30 cellular contexts compared by ENCODE assay signal in the genomic region with DNA sequence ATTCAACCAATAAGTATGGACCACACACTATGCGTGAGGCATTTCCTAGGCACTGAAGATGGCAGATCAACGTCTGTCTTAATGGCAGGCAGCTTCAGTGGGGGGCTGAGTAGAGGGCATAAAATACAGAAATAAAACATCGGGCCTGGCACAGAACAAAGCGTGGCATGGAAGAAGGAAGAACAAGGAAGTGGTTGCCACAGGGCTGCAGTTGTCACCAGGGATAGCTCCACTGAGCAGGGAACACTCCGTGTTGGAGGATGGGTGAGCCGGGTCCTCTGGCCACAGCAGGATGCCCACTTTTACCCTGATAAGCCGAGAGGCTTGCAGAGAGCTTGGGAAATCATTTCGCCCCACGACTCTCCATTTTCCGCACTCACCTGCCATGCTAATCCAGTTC. TPM values are rescaled to one million over a fixed set of nuclear protein-coding genes. Genes with fewer than 3 reads are reported as not detected.
"Had no signal": no experiment of that assay in that cellular context is flagged by ENCODE, and none has a peak within 500 bp of the region (broad histone marks: within the 10 kb centered on the region; RNA-seq: fewer than 3 reads in every experiment).

No MANE protein-coding gene starts in this region.

- H3K36me3 Mint-ChIP-seq: naive B cell had no signal

- DNase-seq: activated B cell treated with CpG ODN at 0.5 μM for 24 hours; activated CD4-positive, alpha-beta T cell treated with anti-CD3 and anti-CD28 coated beads, Interleukin-2, amount 50 U/mL, for 4 hours; activated CD8-positive, alpha-beta memory T cell treated with anti-CD3 and anti-CD28 coated beads, Interleukin-2, amount 50 U/mL, for 4 hours; activated gamma-delta T cell; activated naive CD4-positive, alpha-beta T cell treated with anti-CD3 and anti-CD28 coated beads, Interleukin-2, amount 50 U/mL, for 16 hours; activated naive CD8-positive, alpha-beta T cell treated with anti-CD3 and anti-CD28 coated beads, Interleukin-2, amount 50 U/mL, for 24 hours; activated T-cell treated with anti-CD3 and anti-CD28 coated beads, Interleukin-2, amount 50 U/mL, for 24 hours; amygdala; effector memory CD4-positive, alpha-beta T cell; kidney; left colon; naive B cell; occipital lobe; right cardiac atrium; stimulated activated naive CD4-positive, alpha-beta T cell; tibial artery; upper lobe of right lung had no signal

- ATAC-seq: activated naive CD8-positive, alpha-beta T cell treated with anti-CD3 and anti-CD28 coated beads, Interleukin-2, amount 50 U/mL, for 24 hours; gastroesophageal sphincter; left colon; right cardiac atrium; upper lobe of right lung had no signal

- H3K4me3 Mint-ChIP-seq: activated B cell treated with CpG ODN at 0.5 μM for 24 hours; activated naive CD8-positive, alpha-beta T cell treated with anti-CD3 and anti-CD28 coated beads, Interleukin-2, amount 50 U/mL, for 24 hours; activated T-cell treated with anti-CD3 and anti-CD28 coated beads, Interleukin-2, amount 50 U/mL, for 24 hours; mesothelial cell of epicardium; neural progenitor cell; T-helper 2 cell treated with Interferon-gamma antibody and Interleukin-4, amounts not matched to agents 5 μg/mL and 100 μg/mL, for 36 hours had no signal

- H3K9me3 ChIP-seq: gastroesophageal sphincter, suprapubic skin, tibial artery, upper lobe of right lung had no signal

- H3K4me3 ChIP-seq: gastroesophageal sphincter, hepatocyte, neural progenitor cell, suprapubic skin, tibial artery, upper lobe of right lung had no signal

- H3K27ac Mint-ChIP-seq: activated B cell treated with CpG ODN at 0.5 μM for 24 hours; activated naive CD8-positive, alpha-beta T cell treated with anti-CD3 and anti-CD28 coated beads, Interleukin-2, amount 50 U/mL, for 24 hours; mesothelial cell of epicardium; neural progenitor cell had no signal

- H3K27me3 Mint-ChIP-seq: activated B cell treated with CpG ODN at 0.5 μM for 24 hours; activated naive CD8-positive, alpha-beta T cell treated with anti-CD3 and anti-CD28 coated beads, Interleukin-2, amount 50 U/mL, for 24 hours; activated T-cell treated with anti-CD3 and anti-CD28 coated beads, Interleukin-2, amount 50 U/mL, for 24 hours; naive B cell had no signal

- H3K36me3 ChIP-seq: neural progenitor cell, suprapubic skin, upper lobe of right lung had no signal

- H3K27ac ChIP-seq: gastroesophageal sphincter, hepatocyte, neural progenitor cell, parathyroid adenoma, suprapubic skin, tibial artery, upper lobe of right lung had no signal

- H3K27me3 ChIP-seq: gastroesophageal sphincter, hepatocyte, neural progenitor cell, suprapubic skin, tibial artery, upper lobe of right lung had no signal

- H3K9me3 Mint-ChIP-seq: activated B cell treated with CpG ODN at 0.5 μM for 24 hours; activated naive CD8-positive, alpha-beta T cell treated with anti-CD3 and anti-CD28 coated beads, Interleukin-2, amount 50 U/mL, for 24 hours; activated T-cell treated with anti-CD3 and anti-CD28 coated beads, Interleukin-2, amount 50 U/mL, for 24 hours; mesothelial cell of epicardium; T-helper 2 cell treated with Interferon-gamma antibody and Interleukin-4, amounts not matched to agents 5 μg/mL and 100 μg/mL, for 36 hours had no signal

RNA-seq across cellular contexts. Expression of gene C16orf96, which starts 23.9 kb away (rescaled TPM):
- total RNA-seq: bronchial epithelial cell, dermis microvascular lymphatic vessel endothelial cell, endothelial cell of umbilical vein, fibroblast of villous mesenchyme, occipital lobe, pulmonary artery endothelial cell had no signal
- polyA plus RNA-seq: endothelial cell of umbilical vein, fibroblast of lung, hepatocyte had no signal
